Comparison of ENCODE assay signal across 15 cellular contexts in the genomic region with DNA sequence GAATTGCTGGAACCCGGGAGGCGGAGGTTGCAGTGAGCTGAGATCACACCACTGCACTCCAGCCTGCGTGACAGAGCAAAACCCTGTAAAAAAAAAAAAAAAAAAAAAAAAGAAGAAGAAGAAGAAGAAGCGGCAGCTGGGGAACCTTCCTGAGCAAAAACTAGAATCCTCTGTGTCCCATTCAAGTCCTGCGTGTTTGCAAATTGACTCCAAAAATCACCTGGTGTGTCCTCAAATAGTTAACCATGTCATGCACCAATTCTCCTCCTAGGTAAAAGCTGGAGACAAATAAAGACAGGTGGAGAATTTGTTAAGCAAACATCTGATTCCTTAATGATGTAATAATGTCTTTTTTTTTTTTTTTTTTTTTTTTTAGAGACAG. TPM values are rescaled to one million over a fixed set of nuclear protein-coding genes. Genes with fewer than 3 reads are reported as not detected.
DNase-seq lines count a peak whose midpoint lies in the region; ATAC-seq and TF ChIP-seq lines count a peak whose summit lies in the region.
"Had no signal": no experiment of that assay in that cellular context is flagged by ENCODE, and none has a peak within 500 bp of the region (broad histone marks: within the 10 kb centered on the region; RNA-seq: fewer than 3 reads in every experiment).

No MANE protein-coding gene starts in this region.

- H3K9me3 Mint-ChIP-seq in activated naive CD4-positive, alpha-beta T cell treated with anti-CD3 and anti-CD28 coated beads, Interleukin-2, amount 10 ng/mL, durations not matched to agents 7 days and 5 days = peaks cover 6% of the 10 kb centered on the region
- H3K9me3 Mint-ChIP-seq in activated naive CD4-positive, alpha-beta T cell treated with anti-CD3 and anti-CD28 coated beads, Interleukin-2, amount 50 U/mL, for 72 hours = peaks cover 0 to under 1% of the 10 kb centered on the region in 2 donors
- H3K9me3 Mint-ChIP-seq in activated T-helper 1 cell treated with anti-CD3 and anti-CD28 coated beads, Interleukin-12 subunit alpha, Interleukin-12 subunit beta, Interleukin-2, Interleukin-4 antibody, amounts not matched to agents 30 ng/mL and 10 ng/mL and 1 ng/mL, durations not matched to agents 14 hours and 24 hours and 36 hours = peaks cover 7% of the 10 kb centered on the region
- H3K9me3 Mint-ChIP-seq in stimulated activated effector memory CD8-positive, alpha-beta T cell treated with anti-CD3 and anti-CD28 coated beads, Interleukin-12 subunit alpha, Interleukin-12 subunit beta, amount 100 ng/mL, for 72 hours = no peaks in the 10 kb centered on the region
- no peaks in the 10 kb centered on the region for H3K9me3 Mint-ChIP-seq in Calu3 (ENCODE audit: low read depth, unreplicated experiment)

- BruUV-seq in Calu3 (replicated peaks; lab: Mats Ljungman, UMichigan) = no TSS peak

- H3K36me3 Mint-ChIP-seq in activated naive CD4-positive, alpha-beta T cell treated with anti-CD3 and anti-CD28 coated beads, Interleukin-2, amount 10 ng/mL, durations not matched to agents 7 days and 5 days = peaks cover 71% of the 10 kb centered on the region
- H3K36me3 Mint-ChIP-seq in activated naive CD4-positive, alpha-beta T cell treated with anti-CD3 and anti-CD28 coated beads, Interleukin-2, amount 50 U/mL, for 72 hours = peaks cover 4 to 38% of the 10 kb centered on the region in 2 donors
- peaks cover 44% of the 10 kb centered on the region for H3K36me3 Mint-ChIP-seq in activated T-helper 1 cell treated with anti-CD3 and anti-CD28 coated beads, Interleukin-12 subunit alpha, Interleukin-12 subunit beta, Interleukin-2, Interleukin-4 antibody, amounts not matched to agents 30 ng/mL and 10 ng/mL and 1 ng/mL, durations not matched to agents 14 hours and 24 hours and 36 hours (ENCODE audit: low read depth)
- H3K36me3 Mint-ChIP-seq in stimulated activated effector memory CD8-positive, alpha-beta T cell treated with anti-CD3 and anti-CD28 coated beads, Interleukin-12 subunit alpha, Interleukin-12 subunit beta, amount 100 ng/mL, for 72 hours = peaks cover 98% of the 10 kb centered on the region
- H3K36me3 Mint-ChIP-seq in Calu3 (ENCODE audit: insufficient read depth, unreplicated experiment) = peaks cover 8% of the 10 kb centered on the region

- CTCF ChIA-PET in activated naive CD4-positive, alpha-beta T cell treated with anti-CD3 and anti-CD28 coated beads, Interleukin-2, amount 10 ng/mL, durations not matched to agents 7 days and 5 days (lab: Charles Lee) = no interaction called here
- CTCF ChIA-PET in Calu3 (lab: Charles Lee) = no interaction called here

- TF ChIP-seq CTCF in Calu3 (IDR thresholded peaks at IDR 0.05; ENCODE audit: unreplicated experiment) = no peak

- ATAC-seq in activated naive CD4-positive, alpha-beta T cell treated with anti-CD3 and anti-CD28 coated beads, Interleukin-2, amount 50 U/mL, for 72 hours = no peak
- ATAC-seq in HG03159 (IDR thresholded peaks at IDR 0.05; ENCODE audit: unreplicated experiment) = peak; percentile 1
- ATAC-seq in stimulated activated effector memory CD8-positive, alpha-beta T cell treated with anti-CD3 and anti-CD28 coated beads, Interleukin-12 subunit alpha, Interleukin-12 subunit beta, amount 100 ng/mL, for 72 hours = no peak
- no peak for ATAC-seq in SK-N-SH treated with all-trans-retinoic acid at 6 μM for 48 hours
- ATAC-seq: pancreas had no signal

- peaks cover 61% of the 10 kb centered on the region for H3K4me1 Mint-ChIP-seq in activated naive CD4-positive, alpha-beta T cell treated with anti-CD3 and anti-CD28 coated beads, Interleukin-2, amount 10 ng/mL, durations not matched to agents 7 days and 5 days
- H3K4me1 Mint-ChIP-seq in activated T-helper 1 cell treated with anti-CD3 and anti-CD28 coated beads, Interleukin-12 subunit alpha, Interleukin-12 subunit beta, Interleukin-2, Interleukin-4 antibody, amounts not matched to agents 30 ng/mL and 10 ng/mL and 1 ng/mL, durations not matched to agents 14 hours and 24 hours and 36 hours (ENCODE audit: low read depth) = peaks cover 49% of the 10 kb centered on the region
- peaks cover 63% of the 10 kb centered on the region for H3K4me1 Mint-ChIP-seq in stimulated activated effector memory CD8-positive, alpha-beta T cell treated with anti-CD3 and anti-CD28 coated beads, Interleukin-12 subunit alpha, Interleukin-12 subunit beta, amount 100 ng/mL, for 72 hours
- no peaks in the 10 kb centered on the region for H3K4me1 Mint-ChIP-seq in Calu3 (ENCODE audit: low read depth, unreplicated experiment)

- H3K27me3 Mint-ChIP-seq in activated naive CD4-positive, alpha-beta T cell treated with anti-CD3 and anti-CD28 coated beads, Interleukin-2, amount 10 ng/mL, durations not matched to agents 7 days and 5 days = peaks cover 6% of the 10 kb centered on the region
- H3K27me3 Mint-ChIP-seq in activated T-helper 1 cell treated with anti-CD3 and anti-CD28 coated beads, Interleukin-12 subunit alpha, Interleukin-12 subunit beta, Interleukin-2, Interleukin-4 antibody, amounts not matched to agents 30 ng/mL and 10 ng/mL and 1 ng/mL, durations not matched to agents 14 hours and 24 hours and 36 hours (ENCODE audit: insufficient read depth) = no peaks in the 10 kb centered on the region
- H3K27me3 Mint-ChIP-seq in Calu3 (ENCODE audit: unreplicated experiment) = no peaks in the 10 kb centered on the region
- H3K27me3 Mint-ChIP-seq: brain had no signal

- H3K27ac Mint-ChIP-seq in activated naive CD4-positive, alpha-beta T cell treated with anti-CD3 and anti-CD28 coated beads, Interleukin-2, amount 10 ng/mL, durations not matched to agents 7 days and 5 days = peak overlapping the region; percentile 67
- H3K27ac Mint-ChIP-seq in activated naive CD4-positive, alpha-beta T cell treated with anti-CD3 and anti-CD28 coated beads, Interleukin-2, amount 50 U/mL, for 72 hours = peak overlapping the region in 1 of 2 donors; percentile 82
- H3K27ac Mint-ChIP-seq in activated T-helper 1 cell treated with anti-CD3 and anti-CD28 coated beads, Interleukin-12 subunit alpha, Interleukin-12 subunit beta, Interleukin-2, Interleukin-4 antibody, amounts not matched to agents 30 ng/mL and 10 ng/mL and 1 ng/mL, durations not matched to agents 14 hours and 24 hours and 36 hours = peak overlapping the region; percentile 52
- H3K27ac Mint-ChIP-seq in stimulated activated effector memory CD8-positive, alpha-beta T cell treated with anti-CD3 and anti-CD28 coated beads, Interleukin-12 subunit alpha, Interleukin-12 subunit beta, amount 100 ng/mL, for 72 hours = peak overlapping the region; percentile 98
- H3K27ac Mint-ChIP-seq in Calu3 (ENCODE audit: unreplicated experiment) = no peak overlapping the region
- H3K27ac Mint-ChIP-seq: brain had no signal

- H3K4me3 Mint-ChIP-seq in activated naive CD4-positive, alpha-beta T cell treated with anti-CD3 and anti-CD28 coated beads, Interleukin-2, amount 10 ng/mL, durations not matched to agents 7 days and 5 days = no peak overlapping the region
- H3K4me3 Mint-ChIP-seq in activated T-helper 1 cell treated with anti-CD3 and anti-CD28 coated beads, Interleukin-12 subunit alpha, Interleukin-12 subunit beta, Interleukin-2, Interleukin-4 antibody, amounts not matched to agents 30 ng/mL and 10 ng/mL and 1 ng/mL, durations not matched to agents 14 hours and 24 hours and 36 hours = no peak overlapping the region
- H3K4me3 Mint-ChIP-seq in stimulated activated effector memory CD8-positive, alpha-beta T cell treated with anti-CD3 and anti-CD28 coated beads, Interleukin-12 subunit alpha, Interleukin-12 subunit beta, amount 100 ng/mL, for 72 hours = peak overlapping the region; percentile 54
- no peak overlapping the region for H3K4me3 Mint-ChIP-seq in Calu3 (ENCODE audit: low read depth, unreplicated experiment)
- H3K4me3 Mint-ChIP-seq: activated naive CD4-positive, alpha-beta T cell treated with anti-CD3 and anti-CD28 coated beads for 36 hours; brain; H9 had no signal

- intact Hi-C loops in activated T-helper 1 cell treated with anti-CD3 and anti-CD28 coated beads, Interleukin-12 subunit alpha, Interleukin-12 subunit beta, Interleukin-2, Interleukin-4 antibody, amounts not matched to agents 30 ng/mL and 10 ng/mL and 1 ng/mL, durations not matched to agents 14 hours and 24 hours and 36 hours (cut with micrococcal nuclease) = no loop called here
- intact Hi-C loops in Calu3 (cut with micrococcal nuclease; ENCODE audit: unreplicated experiment) = no loop called here

- no peak for DNase-seq in activated naive CD4-positive, alpha-beta T cell treated with anti-CD3 and anti-CD28 coated beads, Interleukin-2, amount 10 ng/mL, durations not matched to agents 7 days and 5 days
- no peak for DNase-seq in activated naive CD4-positive, alpha-beta T cell treated with anti-CD3 and anti-CD28 coated beads, Interleukin-2, amount 50 U/mL, for 72 hours (ENCODE audit: low spot score in 2 of 2)
- no peak for DNase-seq in activated T-helper 1 cell treated with anti-CD3 and anti-CD28 coated beads, Interleukin-12 subunit alpha, Interleukin-12 subunit beta, Interleukin-2, Interleukin-4 antibody, amounts not matched to agents 30 ng/mL and 10 ng/mL and 1 ng/mL, durations not matched to agents 14 hours and 24 hours and 36 hours (ENCODE audit: low spot score)
- DNase-seq in stimulated activated effector memory CD8-positive, alpha-beta T cell treated with anti-CD3 and anti-CD28 coated beads, Interleukin-12 subunit alpha, Interleukin-12 subunit beta, amount 100 ng/mL, for 72 hours (ENCODE audit: low spot score in 2 of 2) = no peak
- DNase-seq in DMS79 treated with DMSO at 0.1 percent for 48 hours (lab: John Stamatoyannopoulos, UW) (no peak), Calu3 (no peak)
- DNase-seq: COR-L47, glutamatergic neuron, H9, NCI-H1436 treated with DMSO at 0.1 percent for 48 hours, pancreas had no signal

TF ChIP-seq in SK-N-SH treated with all-trans-retinoic acid at 6 μM for 48 hours, 23 proteins besides CTCF, POLR2A, EP300 and RAD21 (continues in another document):
- no peak for TF ChIP-seq RARB (CRISPR knock-in tag; IDR thresholded peaks at IDR 0.05)
- no peak for TF ChIP-seq ZFP30 (CRISPR knock-in tag; IDR thresholded peaks at IDR 0.05)

RNA-seq across cellular contexts. Expression of gene ASMTL, which starts 31.9 kb away (rescaled TPM):
- total RNA-seq in activated naive CD4-positive, alpha-beta T cell treated with anti-CD3 and anti-CD28 coated beads, Interleukin-2, amount 50 U/mL, for 72 hours = 10 to 100 TPM; 54.9 to 58.0 TPM
- total RNA-seq in activated T-helper 1 cell treated with anti-CD3 and anti-CD28 coated beads, Interleukin-12 subunit alpha, Interleukin-12 subunit beta, Interleukin-2, Interleukin-4 antibody, amounts not matched to agents 30 ng/mL and 10 ng/mL and 1 ng/mL, durations not matched to agents 14 hours and 24 hours and 36 hours = 45.4 and 48.0 TPM in 2 replicates
- 14.4 and 18.0 TPM in 2 replicates for total RNA-seq in Calu3 (2022)

RNA-seq across cellular contexts. Expression of gene P2RY8, which starts 52.4 kb away (rescaled TPM):
- total RNA-seq in activated naive CD4-positive, alpha-beta T cell treated with anti-CD3 and anti-CD28 coated beads, Interleukin-2, amount 50 U/mL, for 72 hours = 10 to 100 TPM; 18.9 TPM
- 20.4 and 21.8 TPM in 2 replicates for total RNA-seq in activated T-helper 1 cell treated with anti-CD3 and anti-CD28 coated beads, Interleukin-12 subunit alpha, Interleukin-12 subunit beta, Interleukin-2, Interleukin-4 antibody, amounts not matched to agents 30 ng/mL and 10 ng/mL and 1 ng/mL, durations not matched to agents 14 hours and 24 hours and 36 hours
- total RNA-seq in Calu3 (2022) = 0.07 TPM in 1 of 2 replicates, not detected in the other
- total RNA-seq: H9 had no signal

Comparison
In these comparisons a context has a peak if more than half of its experiments do, and no peak if none do; other contexts are left out.
1. RNA of gene P2RY8, which starts 52.4 kb away (total RNA-seq): 20.4 to 21.8 TPM in activated T-helper 1 cell treated with anti-CD3 and anti-CD28 coated beads, Interleukin-12 subunit alpha, Interleukin-12 subunit beta, Interleukin-2, Interleukin-4 antibody, amounts not matched to agents 30 ng/mL and 10 ng/mL and 1 ng/mL, durations not matched to agents 14 hours and 24 hours and 36 hours and 18.9 TPM in activated naive CD4-positive, alpha-beta T cell treated with anti-CD3 and anti-CD28 coated beads, Interleukin-2, amount 50 U/mL, for 72 hours; 0.07 TPM in Calu3; every median in the first group is over 10 times any median in the second.